11 cellular contexts compared by ENCODE assay signal in the genomic region with DNA sequence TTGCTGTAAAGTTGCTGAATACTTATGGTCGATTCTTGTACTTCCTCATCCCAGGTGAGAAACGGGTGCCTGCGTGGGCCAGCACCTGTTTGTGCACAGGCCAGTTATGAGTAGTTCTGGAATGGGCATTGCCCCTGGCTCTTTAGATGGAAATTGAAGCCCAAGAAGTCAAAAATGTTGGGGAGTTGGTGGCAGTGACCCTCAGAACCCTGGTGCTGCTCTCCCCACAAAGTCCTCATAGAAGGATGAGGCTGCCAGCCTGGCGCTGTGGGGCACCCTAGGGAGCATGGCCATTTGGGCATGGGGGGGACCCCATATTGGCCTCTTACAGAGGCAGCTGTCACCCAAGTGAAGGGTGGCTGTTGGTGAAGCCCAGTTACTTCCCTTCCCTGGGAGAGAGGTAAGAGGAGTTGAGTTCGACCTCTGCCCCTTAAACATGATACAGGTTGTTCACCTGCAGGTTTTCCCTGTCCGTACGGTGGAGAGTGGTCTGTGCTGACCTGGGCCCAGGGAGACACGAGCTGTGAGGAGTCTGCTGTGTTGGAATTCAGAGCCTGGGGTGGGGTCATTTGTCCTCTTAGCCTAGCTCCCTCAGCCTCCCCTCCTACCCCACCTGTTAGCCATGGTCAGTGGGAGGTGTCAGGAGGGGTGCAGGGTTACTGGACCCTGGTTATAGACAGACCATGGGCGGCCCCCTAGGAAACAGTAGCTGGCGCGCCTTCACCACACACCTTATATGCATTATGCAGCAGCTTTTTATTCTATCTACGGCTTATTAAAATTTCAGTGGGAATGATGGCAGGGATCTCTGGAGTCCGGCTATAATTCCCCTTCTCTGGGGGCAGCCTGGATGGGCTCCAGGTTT. TPM values are rescaled to one million over a fixed set of nuclear protein-coding genes. Genes with fewer than 3 reads are reported as not detected.
DNase-seq lines count a peak whose midpoint lies in the region; ATAC-seq and TF ChIP-seq lines count a peak whose summit lies in the region.
"Had no signal": no experiment of that assay in that cellular context is flagged by ENCODE, and none has a peak within 500 bp of the region (broad histone marks: within the 10 kb centered on the region; RNA-seq: fewer than 3 reads in every experiment).

No MANE protein-coding gene starts in this region.

- H3K9ac ChIP-seq in BLaER1 treated with 17β-estradiol and CSF1 and Interleukin-3, amounts not matched to agents 10 nM and 100 nM, result peak overlapping the region in 9 of 11 experiments; percentile 26 to 100 (median 60); a peak in 12 of 22 replicates

- no peaks in the 10 kb centered on the region for H3K9me2 ChIP-seq in GM23338 (ENCODE audit: insufficient read depth)

- no peaks in the 10 kb centered on the region for H3K9me3 ChIP-seq in BLaER1 treated with 17β-estradiol and CSF1 and Interleukin-3, amounts not matched to agents 10 nM and 100 nM (replicated peaks in 1 of 11)
- H3K9me3 ChIP-seq: prostate gland, thyroid gland had no signal

- H3K9me3 Mint-ChIP-seq in GM23338 (peaks cover 7% of the 10 kb centered on the region; the same call in 2 of the 3 replicates), memory B cell (no peaks in the 10 kb centered on the region)
- no peaks in the 10 kb centered on the region for H3K9me3 Mint-ChIP-seq in activated T-helper 1 cell treated with anti-CD3 and anti-CD28 coated beads, Interleukin-12 subunit alpha, Interleukin-12 subunit beta, Interleukin-2, Interleukin-4 antibody, amounts not matched to agents 30 ng/mL and 10 ng/mL and 1 ng/mL, durations not matched to agents 14 hours and 24 hours and 36 hours

- H3K27me3 Mint-ChIP-seq in GM23338 (ENCODE audit: insufficient read depth, low read depth, poor library complexity) (peaks cover 66% of the 10 kb centered on the region), memory B cell (no peaks in the 10 kb centered on the region)
- H3K27me3 Mint-ChIP-seq in activated T-helper 1 cell treated with anti-CD3 and anti-CD28 coated beads, Interleukin-12 subunit alpha, Interleukin-12 subunit beta, Interleukin-2, Interleukin-4 antibody, amounts not matched to agents 30 ng/mL and 10 ng/mL and 1 ng/mL, durations not matched to agents 14 hours and 24 hours and 36 hours (ENCODE audit: insufficient read depth), result no peaks in the 10 kb centered on the region

- H3K4me1 Mint-ChIP-seq in GM23338, result peaks cover 71% of the 10 kb centered on the region
- H3K4me1 Mint-ChIP-seq in activated T-helper 1 cell treated with anti-CD3 and anti-CD28 coated beads, Interleukin-12 subunit alpha, Interleukin-12 subunit beta, Interleukin-2, Interleukin-4 antibody, amounts not matched to agents 30 ng/mL and 10 ng/mL and 1 ng/mL, durations not matched to agents 14 hours and 24 hours and 36 hours (ENCODE audit: low read depth), result peaks cover 78% of the 10 kb centered on the region
- H3K4me1 Mint-ChIP-seq in memory B cell, result peaks cover 27% of the 10 kb centered on the region

- peak overlapping the region in 4 of 11 experiments; percentile 12 to 77 (median 50); a peak in 4 of 22 replicates for H3K27ac ChIP-seq in BLaER1 treated with 17β-estradiol and CSF1 and Interleukin-3, amounts not matched to agents 10 nM and 100 nM
- H3K27ac ChIP-seq in GM23338 (ENCODE audit: low read depth), result peak overlapping the region; percentile 97
- H3K27ac ChIP-seq: prostate gland, thyroid gland had no signal

- ATAC-seq in GM23338 (no peak), memory B cell (ENCODE audit: low read depth) (no peak), HG03175 (IDR thresholded peaks at IDR 0.05; ENCODE audit: unreplicated experiment) (no peak), GM18502 (IDR thresholded peaks at IDR 0.05; ENCODE audit: poor library complexity, unreplicated experiment) (no peak), GM19328 (IDR thresholded peaks at IDR 0.05; ENCODE audit: unreplicated experiment) (no peak)

- H3K4me1 ChIP-seq in BLaER1 treated with 17β-estradiol and CSF1 and Interleukin-3, amounts not matched to agents 10 nM and 100 nM, result peaks cover 63 to 84% (median 82%) of the 10 kb centered on the region in 10 experiments
- H3K4me1 ChIP-seq in GM23338 (ENCODE audit: insufficient read depth), result peaks cover 61% of the 10 kb centered on the region
- H3K4me1 ChIP-seq: prostate gland had no signal

- H3K4me3 Mint-ChIP-seq in GM23338 (peak overlapping the region; percentile 98), memory B cell (no peak overlapping the region)
- H3K4me3 Mint-ChIP-seq in activated T-helper 1 cell treated with anti-CD3 and anti-CD28 coated beads, Interleukin-12 subunit alpha, Interleukin-12 subunit beta, Interleukin-2, Interleukin-4 antibody, amounts not matched to agents 30 ng/mL and 10 ng/mL and 1 ng/mL, durations not matched to agents 14 hours and 24 hours and 36 hours, result peak overlapping the region; percentile 47

- DNase-seq in GM23338 (ENCODE audit: low spot score), result no peak
- no peak for DNase-seq in activated T-helper 1 cell treated with anti-CD3 and anti-CD28 coated beads, Interleukin-12 subunit alpha, Interleukin-12 subunit beta, Interleukin-2, Interleukin-4 antibody, amounts not matched to agents 30 ng/mL and 10 ng/mL and 1 ng/mL, durations not matched to agents 14 hours and 24 hours and 36 hours (ENCODE audit: low spot score)
- DNase-seq in memory B cell (ENCODE audit: low spot score in 2 of 2), result no peak
- no peak for DNase-seq in NCI-H446 (lab: John Stamatoyannopoulos, UW)
- DNase-seq: NCI-H2081, thyroid gland had no signal

- H3K27ac Mint-ChIP-seq in GM23338 (peak overlapping the region; percentile 93), memory B cell (peak overlapping the region; percentile 28)
- H3K27ac Mint-ChIP-seq in activated T-helper 1 cell treated with anti-CD3 and anti-CD28 coated beads, Interleukin-12 subunit alpha, Interleukin-12 subunit beta, Interleukin-2, Interleukin-4 antibody, amounts not matched to agents 30 ng/mL and 10 ng/mL and 1 ng/mL, durations not matched to agents 14 hours and 24 hours and 36 hours, result peak overlapping the region; percentile 67

- no peak overlapping the region for H2AFZ ChIP-seq in GM23338

- H3K36me3 Mint-ChIP-seq in GM23338 (ENCODE audit: low read depth) (peaks cover 83% of the 10 kb centered on the region), memory B cell (peaks cover 13% of the 10 kb centered on the region)
- peaks cover 61% of the 10 kb centered on the region for H3K36me3 Mint-ChIP-seq in activated T-helper 1 cell treated with anti-CD3 and anti-CD28 coated beads, Interleukin-12 subunit alpha, Interleukin-12 subunit beta, Interleukin-2, Interleukin-4 antibody, amounts not matched to agents 30 ng/mL and 10 ng/mL and 1 ng/mL, durations not matched to agents 14 hours and 24 hours and 36 hours (ENCODE audit: low read depth)

- peak overlapping the region in 2 of 10 experiments; percentile 31 to 37; a peak in 4 of 20 replicates for H3K4me3 ChIP-seq in BLaER1 treated with 17β-estradiol and CSF1 and Interleukin-3, amounts not matched to agents 10 nM and 100 nM
- no peak overlapping the region for H3K4me3 ChIP-seq in GM23338
- H3K4me3 ChIP-seq: prostate gland, thyroid gland had no signal

- peak overlapping the region; percentile 71 to 99 (median 95) for H3K4me2 ChIP-seq in BLaER1 treated with 17β-estradiol and CSF1 and Interleukin-3, amounts not matched to agents 10 nM and 100 nM
- peak overlapping the region; percentile 92 for H3K4me2 ChIP-seq in GM23338

- TF ChIP-seq CTCF in GM23338 (conservative IDR thresholded peaks at IDR 0.05; ENCODE audit: low read depth in 2 of 2), result no peak

- H4K20me1 ChIP-seq in BLaER1 treated with 17β-estradiol and CSF1 and Interleukin-3, amounts not matched to agents 10 nM and 100 nM, result peaks cover 80 to 91% (median 86%) of the 10 kb centered on the region in 11 experiments; a peak in 21 of 22 replicates
- peaks cover 59% of the 10 kb centered on the region for H4K20me1 ChIP-seq in GM23338 (replicated peaks; ENCODE audit: insufficient read depth)

- H3F3A ChIP-seq in GM23338 (replicated peaks; ENCODE audit: low read depth), result peaks cover 71% of the 10 kb centered on the region

- intact Hi-C loops in activated T-helper 1 cell treated with anti-CD3 and anti-CD28 coated beads, Interleukin-12 subunit alpha, Interleukin-12 subunit beta, Interleukin-2, Interleukin-4 antibody, amounts not matched to agents 30 ng/mL and 10 ng/mL and 1 ng/mL, durations not matched to agents 14 hours and 24 hours and 36 hours (cut with micrococcal nuclease), result no loop called here

- H3K36me3 ChIP-seq in BLaER1 treated with 17β-estradiol and CSF1 and Interleukin-3, amounts not matched to agents 10 nM and 100 nM, result peaks cover 41 to 81% (median 75%) of the 10 kb centered on the region in 11 experiments
- H3K36me3 ChIP-seq in GM23338 (ENCODE audit: insufficient read depth), result peaks cover 49% of the 10 kb centered on the region
- H3K36me3 ChIP-seq: thyroid gland had no signal

- no peaks in the 10 kb centered on the region for H3K27me3 ChIP-seq in BLaER1 treated with 17β-estradiol and CSF1 and Interleukin-3, amounts not matched to agents 10 nM and 100 nM
- H3K27me3 ChIP-seq in GM23338 (ENCODE audit: insufficient read depth), result no peaks in the 10 kb centered on the region
- H3K27me3 ChIP-seq: thyroid gland had no signal

- H3K79me2 ChIP-seq in GM23338 (replicated peaks; ENCODE audit: insufficient read depth), result peaks cover 66% of the 10 kb centered on the region

TF ChIP-seq in GM23338, 12 proteins besides CTCF, POLR2A, EP300 and RAD21 (continues in another document):
- no peak for TF ChIP-seq ZNF331 (CRISPR knock-in tag; IDR thresholded peaks at IDR 0.05; ENCODE audit: low read depth)

RNA-seq across cellular contexts. Expression of a gene that starts 4.9 kb away (rescaled TPM):
- total RNA-seq in GM23338 (2014; rRNA removed; shearing (Covaris generic)), result 1,700 and 2,052 TPM in 2 replicates
- polyA plus RNA-seq in GM23338 (2016; fragmentation: Nextera tagmentation; extraction: Ambion mirVana), result 1,386 and 1,411 TPM in 2 replicates
- total RNA-seq in activated T-helper 1 cell treated with anti-CD3 and anti-CD28 coated beads, Interleukin-12 subunit alpha, Interleukin-12 subunit beta, Interleukin-2, Interleukin-4 antibody, amounts not matched to agents 30 ng/mL and 10 ng/mL and 1 ng/mL, durations not matched to agents 14 hours and 24 hours and 36 hours, result 415 and 438 TPM in 2 replicates

RNA-seq across cellular contexts. Expression of a gene that starts 7.2 kb away (rescaled TPM):
- total RNA-seq in GM23338 (2014; rRNA removed; shearing (Covaris generic)), result 5.0 and 9.0 TPM in 2 replicates
- 15.9 and 17.0 TPM in 2 replicates for polyA plus RNA-seq in GM23338 (2016; fragmentation: Nextera tagmentation; extraction: Ambion mirVana)
- total RNA-seq in activated T-helper 1 cell treated with anti-CD3 and anti-CD28 coated beads, Interleukin-12 subunit alpha, Interleukin-12 subunit beta, Interleukin-2, Interleukin-4 antibody, amounts not matched to agents 30 ng/mL and 10 ng/mL and 1 ng/mL, durations not matched to agents 14 hours and 24 hours and 36 hours, result 14.3 and 15.0 TPM in 2 replicates

Comparison
In these comparisons a context has a peak if more than half of its experiments do, and no peak if none do; other contexts are left out.
1. H3K27ac Mint-ChIP-seq: peak in every context shown above with its lines; median percentile 93 in GM23338; 67 in activated T-helper 1 cell treated with anti-CD3 and anti-CD28 coated beads, Interleukin-12 subunit alpha, Interleukin-12 subunit beta, Interleukin-2, Interleukin-4 antibody, amounts not matched to agents 30 ng/mL and 10 ng/mL and 1 ng/mL, durations not matched to agents 14 hours and 24 hours and 36 hours; 28 in memory B cell.